Comparison of ENCODE assay signal across 10 cellular contexts in the genomic region with DNA sequence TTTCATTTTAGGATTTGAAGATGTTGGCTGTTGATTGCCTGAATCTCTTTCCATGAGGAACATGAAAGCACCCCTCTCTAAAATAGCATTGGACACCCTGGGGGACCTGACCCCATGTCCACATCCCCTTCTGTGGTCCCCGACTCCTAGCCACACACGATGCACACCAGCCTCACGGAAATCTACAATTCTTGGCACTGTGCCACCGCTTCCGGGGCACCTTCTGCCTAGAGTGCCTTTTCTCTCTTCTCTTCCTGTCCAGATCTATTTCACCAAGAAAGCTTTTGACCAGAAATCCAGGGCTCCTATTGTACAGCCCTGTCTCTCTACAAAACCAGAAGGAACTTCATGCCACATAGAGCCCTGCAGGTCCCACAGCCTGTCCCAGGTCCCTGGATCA. TPM values are rescaled to one million over a fixed set of nuclear protein-coding genes. Genes with fewer than 3 reads are reported as not detected.
A peak's percentile ranks its signal among the peaks of the same experiment; 100 is the strongest.
DNase-seq lines count a peak whose midpoint lies in the region; ATAC-seq and TF ChIP-seq lines count a peak whose summit lies in the region.
"Had no signal": no experiment of that assay in that cellular context is flagged by ENCODE, and none has a peak within 500 bp of the region (broad histone marks: within the 10 kb centered on the region; RNA-seq: fewer than 3 reads in every experiment).

No MANE protein-coding gene starts in this region.

- H4K20me1 ChIP-seq in mammary epithelial cell (ENCODE audit: insufficient read depth, low read length): no peaks in the 10 kb centered on the region

- TF ChIP-seq CTCF in MCF 10A (IDR thresholded peaks at IDR 0.05; ENCODE audit: unreplicated experiment): no peak
- no peak for TF ChIP-seq CTCF in mammary epithelial cell (conservative IDR thresholded peaks at IDR 0.05 in 1 of 2, IDR thresholded peaks at IDR 0.05 in 1 of 2; ENCODE audit: extremely low read depth in 1 of 2, insufficient read depth in 1 of 2, low read depth in 1 of 2, low read length in 2 of 2)
- no peak for TF ChIP-seq CTCF in stomach (IDR thresholded peaks at IDR 0.05)

- H3K9ac ChIP-seq in mammary epithelial cell (ENCODE audit: insufficient read depth, low read length): no peak overlapping the region
- H3K9ac ChIP-seq: KMS-11 had no signal

- H3K27me3 Mint-ChIP-seq in MCF 10A (ENCODE audit: insufficient read depth, unreplicated experiment): no peaks in the 10 kb centered on the region

- no peak for TF ChIP-seq POLR2A in stomach (IDR thresholded peaks at IDR 0.05)

- no peaks in the 10 kb centered on the region for H3K9me3 ChIP-seq in mammary epithelial cell (replicated peaks; ENCODE audit: insufficient read depth, low read length)
- no peaks in the 10 kb centered on the region for H3K9me3 ChIP-seq in stomach
- H3K9me3 ChIP-seq: esophagus muscularis mucosa had no signal

- CTCF ChIA-PET in MCF 10A (lab: Yijun Ruan, JAX) (interaction anchor here (1.0 to 5.8 kb wide), 3 partner anchors 33 to 131 kb away, joined by 3 to 185 read pairs (median 46); no protein-coding TSS in a partner anchor), mammary epithelial cell (lab: Charles Lee; ENCODE audit: low non-redundant PET) (no interaction called here)

- H3K36me3 Mint-ChIP-seq in MCF 10A (ENCODE audit: insufficient read depth, unreplicated experiment): peaks cover 19% of the 10 kb centered on the region

- H3K36me3 ChIP-seq in mammary epithelial cell (ENCODE audit: insufficient read depth, low read length): no peaks in the 10 kb centered on the region
- peaks cover 0 to 9% (median 6%) of the 10 kb centered on the region in 4 donors for H3K36me3 ChIP-seq in stomach

- intact Hi-C loops in MCF 10A (cut with micrococcal nuclease) (no loop called here), mammary epithelial cell (cut with micrococcal nuclease) (no loop called here), stomach (cut with DNase I; ENCODE audit: low total_unique reads) (loop anchor here (10.0 kb wide), 1 partner anchor 95 kb away; no protein-coding TSS in a partner anchor)

- H3K4me3 ChIP-seq in mammary epithelial cell (replicated peaks in 1 of 3; ENCODE audit: insufficient read depth in 1 of 3, low read depth in 2 of 3, low read length in 3 of 3) (no peak overlapping the region), stomach (no peak overlapping the region)
- H3K4me3 ChIP-seq: esophagus muscularis mucosa had no signal

- TF ChIP-seq EP300 in stomach (IDR thresholded peaks at IDR 0.05): no peak

- H3K27ac ChIP-seq in mammary epithelial cell (ENCODE audit: insufficient read depth, low read depth, low read length): no peak overlapping the region
- H3K27ac ChIP-seq in stomach: no peak overlapping the region
- H3K27ac ChIP-seq: esophagus muscularis mucosa, KMS-11 had no signal

- H3K4me2 ChIP-seq in mammary epithelial cell (ENCODE audit: insufficient read depth, low read depth, low read length): no peak overlapping the region
- H3K4me2 ChIP-seq: KMS-11 had no signal

- no peak overlapping the region for H2AFZ ChIP-seq in mammary epithelial cell (ENCODE audit: low read depth, low read length)

- H3K9me3 Mint-ChIP-seq in MCF 10A (ENCODE audit: unreplicated experiment): no peaks in the 10 kb centered on the region

- dilution Hi-C loops in mammary epithelial cell (cut with HindIII; ENCODE audit: low sequenced_read_pairs): no loop called here

- H3K27me3 ChIP-seq in mammary epithelial cell (ENCODE audit: insufficient read depth, low read length) (no peaks in the 10 kb centered on the region), stomach (no peaks in the 10 kb centered on the region)
- H3K27me3 ChIP-seq: esophagus muscularis mucosa had no signal

- in situ Hi-C loops in mammary epithelial cell (cut with MboI; ENCODE audit: low sequenced_read_pairs in 2 of 2): loop anchor here in 1 of 2 donors (5.0 kb wide), 1 partner anchor 132 kb away; no protein-coding TSS in a partner anchor

- no peak overlapping the region for H3K4me3 Mint-ChIP-seq in MCF 10A (ENCODE audit: unreplicated experiment)

- BruUV-seq in MCF 10A (replicated peaks; lab: Mats Ljungman, UMichigan): no TSS peak
- no TSS peak for BruUV-seq in mammary epithelial cell (replicated peaks; lab: Mats Ljungman, UMichigan)

- DNase-seq in MCF 10A (ENCODE audit: unreplicated experiment): peak; percentile 35
- no peak for DNase-seq in mammary epithelial cell
- peak; percentile 30 for DNase-seq in NCI-H2171 (lab: John Stamatoyannopoulos, UW)
- peak; percentile 1 for DNase-seq in activated T-helper 9 cell treated with anti-CD3 and anti-CD28 coated beads, Interleukin-2, amount 50 U/mL, for 16 hours (ENCODE audit: low read depth)
- peak; percentile 55 for DNase-seq in stomach
- DNase-seq: NCI-H510A had no signal

- H3K4me1 ChIP-seq in mammary epithelial cell (ENCODE audit: insufficient read depth, low read length) (peaks cover 3% of the 10 kb centered on the region), stomach (peaks cover 0 to 19% (median 5%) of the 10 kb centered on the region in 4 donors)

- H3K27ac Mint-ChIP-seq in MCF 10A (ENCODE audit: low read depth, unreplicated experiment): no peak overlapping the region

- H3K4me1 Mint-ChIP-seq in MCF 10A (ENCODE audit: insufficient read depth, unreplicated experiment): peaks cover 15% of the 10 kb centered on the region

- 18% methylated on average over 5 of the region's 5 CpGs for WGBS in mammary epithelial cell (ENCODE audit: low coverage, missing lambda C conversion rate)
- WGBS in stomach, 5 donors: 8 to 15% (median 12%) methylated on average over 5 of the region's 5 CpGs

- H3K79me2 ChIP-seq in mammary epithelial cell (ENCODE audit: insufficient read depth, low read length): peaks cover 22% of the 10 kb centered on the region

- POLR2A ChIA-PET in MCF 10A (lab: Yijun Ruan, JAX): no interaction called here

- no peak for ATAC-seq in GM18519 (IDR thresholded peaks at IDR 0.05; ENCODE audit: low FRiP score, unreplicated experiment)
- no peak for ATAC-seq in HG03039 (IDR thresholded peaks at IDR 0.05; ENCODE audit: unreplicated experiment)

RNA-seq across cellular contexts. Expression of gene MYSM1, which starts 50.3 kb away (rescaled TPM):
- total RNA-seq in MCF 10A (2022) (22.0 and 25.0 TPM in 2 replicates), mammary epithelial cell (10 to 100 TPM; 23.8 to 46.1 TPM), stomach (100 to 1,000 TPM in 1 of 5 donors, 10 to 100 TPM in 4; 17.4 to 126 (median 36.2) TPM)
- polyA plus RNA-seq in mammary epithelial cell (6.3 TPM), stomach (1 to 10 TPM; 2.5 to 8.5 (median 3.4) TPM)
- 1.7 TPM for polyA minus RNA-seq in mammary epithelial cell
